ENCODE assay signal across 11 cellular contexts in the genomic region with DNA sequence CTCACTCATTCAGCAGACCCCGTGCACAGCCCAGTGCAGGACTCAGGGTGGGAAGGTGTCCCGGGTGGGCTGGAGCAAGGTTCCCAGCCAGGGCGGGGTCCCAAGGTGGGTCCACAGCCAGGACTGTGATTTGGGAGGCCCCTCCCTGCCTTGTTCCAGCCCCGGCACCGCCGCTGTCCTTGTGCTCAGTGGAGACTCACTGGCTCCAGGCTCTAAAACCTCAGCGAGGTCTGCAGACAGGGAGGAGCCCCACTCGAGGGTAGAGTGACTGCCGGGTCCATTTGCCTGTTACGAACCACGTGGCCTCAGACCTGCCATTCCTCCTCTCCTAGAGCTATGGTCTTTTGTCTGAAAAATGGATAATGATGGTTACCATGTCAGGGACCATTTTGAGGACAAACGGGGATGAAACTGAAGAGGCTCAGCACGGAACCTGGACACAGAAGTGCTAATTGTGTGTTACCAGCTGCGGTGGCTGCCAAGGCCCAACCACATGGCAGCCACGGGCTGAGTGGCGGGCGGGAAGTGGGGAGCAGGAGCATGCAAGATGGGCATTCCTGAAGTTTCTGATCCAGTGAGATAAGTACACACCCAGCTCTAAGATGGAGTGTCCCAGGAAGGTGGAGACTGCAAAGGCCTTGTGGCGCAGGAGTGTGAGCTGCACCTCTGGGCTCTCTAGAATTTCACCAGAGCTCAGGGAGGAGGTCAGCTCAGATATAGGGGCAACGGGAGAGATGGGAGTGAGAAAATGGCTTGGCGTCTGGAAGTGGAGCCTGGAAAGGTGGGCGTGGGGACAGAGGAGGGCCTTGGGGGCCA.
DNase-seq lines count a peak whose midpoint lies in the region; ATAC-seq and TF ChIP-seq lines count a peak whose summit lies in the region.
"Had no signal": no experiment of that assay in that cellular context is flagged by ENCODE, and none has a peak within 500 bp of the region (broad histone marks: within the 10 kb centered on the region; RNA-seq: fewer than 3 reads in every experiment).

No MANE protein-coding gene starts in this region.

- peaks cover 75% of the 10 kb centered on the region for H3K36me3 Mint-ChIP-seq in activated CD4-positive, alpha-beta T cell treated with anti-CD3 and anti-CD28 coated beads for 36 hours (ENCODE audit: low read depth)
- H3K36me3 Mint-ChIP-seq in activated CD4-positive, alpha-beta memory T cell treated with anti-CD3 and anti-CD28 coated beads, Interleukin-2, amount 10 ng/mL, durations not matched to agents 7 days and 5 days (ENCODE audit: low read depth), result peaks cover 75% of the 10 kb centered on the region
- peaks cover 7% of the 10 kb centered on the region in 3 donors for H3K36me3 Mint-ChIP-seq in immature natural killer cell
- peaks cover 55 to 67% of the 10 kb centered on the region in 2 donors for H3K36me3 Mint-ChIP-seq in stimulated activated naive B cell treated with anti-CD40 and anti-IgM and Interleukin-4, amounts not matched to agents 10 μg/mL and 1 μg/mL and 100 μg/mL, for 72 hours

- H3K9me3 ChIP-seq in body of pancreas, result no peaks in the 10 kb centered on the region

- H3K4me1 Mint-ChIP-seq in activated CD4-positive, alpha-beta T cell treated with anti-CD3 and anti-CD28 coated beads for 36 hours, result peaks cover 60% of the 10 kb centered on the region
- peaks cover 80% of the 10 kb centered on the region for H3K4me1 Mint-ChIP-seq in activated CD4-positive, alpha-beta memory T cell treated with anti-CD3 and anti-CD28 coated beads, Interleukin-2, amount 10 ng/mL, durations not matched to agents 7 days and 5 days
- peaks cover 94 to 98% of the 10 kb centered on the region in 2 donors for H3K4me1 Mint-ChIP-seq in immature natural killer cell
- peaks cover 69 to 99% of the 10 kb centered on the region in 2 donors for H3K4me1 Mint-ChIP-seq in stimulated activated naive B cell treated with anti-CD40 and anti-IgM and Interleukin-4, amounts not matched to agents 10 μg/mL and 1 μg/mL and 100 μg/mL, for 72 hours

- H3K27me3 ChIP-seq in body of pancreas, result no peaks in the 10 kb centered on the region

- peak overlapping the region; percentile 98 for H3K27ac Mint-ChIP-seq in activated CD4-positive, alpha-beta T cell treated with anti-CD3 and anti-CD28 coated beads for 36 hours
- peak overlapping the region; percentile 99 for H3K27ac Mint-ChIP-seq in activated CD4-positive, alpha-beta memory T cell treated with anti-CD3 and anti-CD28 coated beads, Interleukin-2, amount 10 ng/mL, durations not matched to agents 7 days and 5 days
- H3K27ac Mint-ChIP-seq in immature natural killer cell, result peak overlapping the region; percentile 91 to 98 (median 97)
- peak overlapping the region; percentile 99 for H3K27ac Mint-ChIP-seq in stimulated activated naive B cell treated with anti-CD40 and anti-IgM and Interleukin-4, amounts not matched to agents 10 μg/mL and 1 μg/mL and 100 μg/mL, for 72 hours

- no peak for TF ChIP-seq POLR2A in body of pancreas (IDR thresholded peaks at IDR 0.05)

- TF ChIP-seq CTCF in body of pancreas (IDR thresholded peaks at IDR 0.05), result no peak

- H3K4me3 Mint-ChIP-seq in activated CD4-positive, alpha-beta T cell treated with anti-CD3 and anti-CD28 coated beads for 36 hours, result peak overlapping the region; percentile 96
- peak overlapping the region; percentile 90 for H3K4me3 Mint-ChIP-seq in activated CD4-positive, alpha-beta memory T cell treated with anti-CD3 and anti-CD28 coated beads, Interleukin-2, amount 10 ng/mL, durations not matched to agents 7 days and 5 days
- H3K4me3 Mint-ChIP-seq in immature natural killer cell, result peak overlapping the region; percentile 68 to 92 (median 86)
- peak overlapping the region; percentile 70 to 73 for H3K4me3 Mint-ChIP-seq in stimulated activated naive B cell treated with anti-CD40 and anti-IgM and Interleukin-4, amounts not matched to agents 10 μg/mL and 1 μg/mL and 100 μg/mL, for 72 hours

- no peak for ATAC-seq in activated CD4-positive, alpha-beta T cell treated with anti-CD3 and anti-CD28 coated beads for 36 hours
- ATAC-seq in stimulated activated naive B cell treated with anti-CD40 and anti-IgM and Interleukin-4, amounts not matched to agents 10 μg/mL and 1 μg/mL and 100 μg/mL, for 72 hours (replicated peaks), result no peak
- no peak for ATAC-seq in body of pancreas

- no peaks in the 10 kb centered on the region for H3K36me3 ChIP-seq in body of pancreas (replicated peaks in 1 of 2; ENCODE audit: insufficient read depth in 1 of 2, low read depth in 2 of 2)

- intact Hi-C loops in activated CD4-positive, alpha-beta T cell treated with anti-CD3 and anti-CD28 coated beads for 36 hours (cut with DNase I, micrococcal nuclease), result loop anchor here (1.0 to 10.0 kb wide), 7 partner anchors 13 to 1194 kb away; a partner anchor contains a TSS
- intact Hi-C loops in body of pancreas (cut with DNase I), result no loop called here

- no peaks in the 10 kb centered on the region for H3K9me3 Mint-ChIP-seq in activated CD4-positive, alpha-beta T cell treated with anti-CD3 and anti-CD28 coated beads for 36 hours (ENCODE audit: low read depth)
- no peaks in the 10 kb centered on the region for H3K9me3 Mint-ChIP-seq in activated CD4-positive, alpha-beta memory T cell treated with anti-CD3 and anti-CD28 coated beads, Interleukin-2, amount 10 ng/mL, durations not matched to agents 7 days and 5 days
- peaks cover 0 to 3% (median 0%) of the 10 kb centered on the region in 6 donors for H3K9me3 Mint-ChIP-seq in immature natural killer cell
- peaks cover 0 to 4% of the 10 kb centered on the region in 2 donors for H3K9me3 Mint-ChIP-seq in stimulated activated naive B cell treated with anti-CD40 and anti-IgM and Interleukin-4, amounts not matched to agents 10 μg/mL and 1 μg/mL and 100 μg/mL, for 72 hours

- POLR2A ChIA-PET in activated CD4-positive, alpha-beta T cell treated with anti-CD3 and anti-CD28 coated beads for 36 hours (lab: Charles Lee), result interaction anchor here (0.6 to 4.1 kb wide), 5 partner anchors 8 to 70 kb away, joined by 3 to 30 read pairs (median 5); no protein-coding TSS in a partner anchor
- POLR2A ChIA-PET in activated CD4-positive, alpha-beta memory T cell treated with anti-CD3 and anti-CD28 coated beads, Interleukin-2, amount 10 ng/mL, durations not matched to agents 7 days and 5 days (lab: Charles Lee), result interaction anchor here (0.7 to 9.0 kb wide), 12 partner anchors 6 to 208 kb away, joined by 3 to 164 read pairs (median 6); no protein-coding TSS in a partner anchor

- peaks cover 59% of the 10 kb centered on the region for H3K4me1 ChIP-seq in body of pancreas

- no peaks in the 10 kb centered on the region for H3K27me3 Mint-ChIP-seq in activated CD4-positive, alpha-beta T cell treated with anti-CD3 and anti-CD28 coated beads for 36 hours
- no peaks in the 10 kb centered on the region for H3K27me3 Mint-ChIP-seq in activated CD4-positive, alpha-beta memory T cell treated with anti-CD3 and anti-CD28 coated beads, Interleukin-2, amount 10 ng/mL, durations not matched to agents 7 days and 5 days
- H3K27me3 Mint-ChIP-seq in immature natural killer cell (ENCODE audit: low read depth in 3 of 3), result peaks cover 3 to 17% (median 6%) of the 10 kb centered on the region in 3 donors
- no peaks in the 10 kb centered on the region for H3K27me3 Mint-ChIP-seq in stimulated activated naive B cell treated with anti-CD40 and anti-IgM and Interleukin-4, amounts not matched to agents 10 μg/mL and 1 μg/mL and 100 μg/mL, for 72 hours

- CTCF ChIA-PET in activated CD4-positive, alpha-beta T cell treated with anti-CD3 and anti-CD28 coated beads for 36 hours (lab: Charles Lee), result interaction anchor here (0.6 to 4.4 kb wide), 8 partner anchors 14 to 565 kb away, joined by 3 to 21 read pairs (median 4); no protein-coding TSS in a partner anchor
- CTCF ChIA-PET in activated CD4-positive, alpha-beta memory T cell treated with anti-CD3 and anti-CD28 coated beads, Interleukin-2, amount 10 ng/mL, durations not matched to agents 7 days and 5 days (lab: Charles Lee), result interaction anchor here (1.2 to 3.3 kb wide), 6 partner anchors 13 to 127 kb away, joined by 3 to 17 read pairs (median 10); no protein-coding TSS in a partner anchor

- DNase-seq in activated CD4-positive, alpha-beta T cell treated with anti-CD3 and anti-CD28 coated beads for 36 hours, result peak; percentile 72
- no peak for DNase-seq in activated CD4-positive, alpha-beta T cell treated with anti-CD3 and anti-CD28 coated beads for 1 hour
- DNase-seq in activated CD4-positive, alpha-beta memory T cell treated with anti-CD3 and anti-CD28 coated beads, Interleukin-2, amount 10 ng/mL, durations not matched to agents 7 days and 5 days, result no peak
- DNase-seq in immature natural killer cell (peak; percentile 46 to 55 (median 47)), NCI-H1092 (lab: John Stamatoyannopoulos, UW) (no peak), body of pancreas (no peak), RKO (ENCODE audit: low spot score) (no peak)
- no peak for DNase-seq in stimulated activated naive B cell treated with anti-CD40 and anti-IgM and Interleukin-4, amounts not matched to agents 10 μg/mL and 1 μg/mL and 100 μg/mL, for 72 hours
- DNase-seq: 8988T, NCI-H1417, nucleus accumbens had no signal

- no peak overlapping the region for H3K4me3 ChIP-seq in body of pancreas

- 83 to 93% methylated on average over 20 to 21 of the region's 21 CpGs for WGBS in body of pancreas, 2 donors

- no peak overlapping the region for H3K27ac ChIP-seq in body of pancreas

Comparison
In these comparisons a context has a peak if more than half of its experiments do, and no peak if none do; other contexts are left out.
1. DNase-seq: peak in activated CD4-positive, alpha-beta T cell treated with anti-CD3 and anti-CD28 coated beads for 36 hours (single experiment) and immature natural killer cell (3 of 3); none in activated CD4-positive, alpha-beta T cell treated with anti-CD3 and anti-CD28 coated beads for 1 hour (single experiment), activated CD4-positive, alpha-beta memory T cell treated with anti-CD3 and anti-CD28 coated beads, Interleukin-2, amount 10 ng/mL, durations not matched to agents 7 days and 5 days (single experiment), stimulated activated naive B cell treated with anti-CD40 and anti-IgM and Interleukin-4, amounts not matched to agents 10 μg/mL and 1 μg/mL and 100 μg/mL, for 72 hours (single experiment), NCI-H1092 (single experiment), body of pancreas (0 of 4) and RKO (single experiment).
2. Peak in every context shown above with its lines, with median percentiles within 50 percentile points of each other: H3K27ac Mint-ChIP-seq and H3K4me3 Mint-ChIP-seq.